ENCODE assay signal across 9 cellular contexts in the genomic region with DNA sequence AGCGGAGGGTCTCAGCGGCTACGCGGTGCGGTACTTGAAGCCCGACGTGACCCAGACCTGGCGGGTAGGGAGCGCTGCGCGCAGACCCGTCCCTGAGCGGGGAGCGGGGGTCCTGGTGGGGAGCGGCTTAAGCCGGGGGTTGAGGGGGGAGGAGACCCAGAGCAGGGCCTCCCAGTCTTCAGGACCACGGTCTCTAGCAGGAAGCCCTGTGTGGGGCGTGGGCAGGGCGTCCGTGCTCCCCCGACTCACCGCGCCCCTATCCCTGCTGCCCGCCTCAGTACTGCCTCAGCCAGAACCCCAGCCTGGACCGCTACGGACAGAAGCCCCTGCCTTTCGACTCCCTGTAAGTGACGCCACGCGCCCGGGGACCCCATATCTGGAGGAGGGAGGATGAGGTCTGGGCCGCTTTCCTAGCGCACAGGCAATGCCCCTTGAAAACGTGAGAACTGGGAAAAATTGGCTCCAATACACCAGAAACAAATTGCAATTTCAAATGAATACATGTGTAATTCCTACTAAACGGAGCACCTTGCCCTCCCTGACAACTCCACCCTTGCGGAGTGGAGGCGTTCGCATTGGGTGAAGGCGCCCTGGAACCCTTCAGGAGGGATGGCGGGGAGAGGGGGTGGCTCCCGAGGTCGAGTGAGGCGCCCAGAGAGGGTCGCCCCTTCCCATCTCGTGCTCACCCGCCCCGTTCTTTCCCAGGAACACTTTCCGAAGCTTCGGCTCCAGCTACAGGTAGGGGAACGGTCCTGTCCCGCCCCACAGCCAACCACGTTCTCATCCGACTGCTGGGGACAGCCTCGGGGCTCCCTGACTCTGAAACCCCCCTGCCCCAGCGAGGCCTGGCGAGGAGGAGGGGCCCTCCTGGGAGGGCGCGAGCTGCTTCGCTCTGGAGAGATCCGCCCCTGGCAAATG. TPM values are rescaled to one million over a fixed set of nuclear protein-coding genes. Genes with fewer than 3 reads are reported as not detected.
DNase-seq lines count a peak whose midpoint lies in the region; ATAC-seq, FAIRE-seq and TF ChIP-seq lines count a peak whose summit lies in the region.
"Had no signal": no experiment of that assay in that cellular context is flagged by ENCODE, and none has a peak within 500 bp of the region (broad histone marks: within the 10 kb centered on the region; RNA-seq: fewer than 3 reads in every experiment).

No MANE protein-coding gene starts in this region.

- DNase-seq in activated T-cell treated with anti-CD3 and anti-CD28 coated beads for 4 hours, result peak; percentile 11
- DNase-seq in activated T-cell treated with anti-CD3 and anti-CD28 coated beads, Interleukin-2, amount 50 U/mL, for 1 hour, result no peak
- no peak for DNase-seq in activated naive CD8-positive, alpha-beta T cell treated with anti-CD3 and anti-CD28 coated beads for 36 hours
- DNase-seq in keratinocyte (ENCODE audit: low read depth, low spot score), result no peak
- DNase-seq in stimulated activated naive CD8-positive, alpha-beta T cell treated with anti-CD3 and anti-CD28 coated beads, Interleukin-15, amount 100 ng/mL, for 72 hours, result no peak
- no peak for DNase-seq in DMS79 treated with DMSO at 0.1 percent for 48 hours (lab: John Stamatoyannopoulos, UW)
- DNase-seq in D721Med (ENCODE audit: insufficient read length, low spot score), result no peak
- no peak for DNase-seq in HFFc6

- H3K27ac Mint-ChIP-seq in activated naive CD8-positive, alpha-beta T cell treated with anti-CD3 and anti-CD28 coated beads for 36 hours, result peak overlapping the region; percentile 34
- peak overlapping the region; percentile 27 to 86 for H3K27ac Mint-ChIP-seq in stimulated activated naive CD8-positive, alpha-beta T cell treated with anti-CD3 and anti-CD28 coated beads, Interleukin-15, amount 100 ng/mL, for 72 hours
- H3K27ac Mint-ChIP-seq in HFFc6, result no peak overlapping the region

- H3K79me2 ChIP-seq in keratinocyte (ENCODE audit: control insufficient read depth, insufficient read depth, low read length), result no peaks in the 10 kb centered on the region

- H3K36me3 ChIP-seq in keratinocyte (ENCODE audit: control insufficient read depth in 2 of 2, extremely low read depth in 1 of 2, insufficient read depth in 2 of 2, low read length in 2 of 2), result no peaks in the 10 kb centered on the region

- H3K9me1 ChIP-seq in keratinocyte (ENCODE audit: control insufficient read depth, extremely low read depth, insufficient read depth, low read length), result no peaks in the 10 kb centered on the region

- H2AFZ ChIP-seq in keratinocyte (ENCODE audit: control insufficient read depth, low read length), result peak overlapping the region; percentile 80

- H3K27me3 Mint-ChIP-seq in activated naive CD8-positive, alpha-beta T cell treated with anti-CD3 and anti-CD28 coated beads for 36 hours, result no peaks in the 10 kb centered on the region
- no peaks in the 10 kb centered on the region for H3K27me3 Mint-ChIP-seq in stimulated activated naive CD8-positive, alpha-beta T cell treated with anti-CD3 and anti-CD28 coated beads, Interleukin-15, amount 100 ng/mL, for 72 hours
- H3K27me3 Mint-ChIP-seq in HFFc6 (ENCODE audit: insufficient read depth), result peaks cover 28% of the 10 kb centered on the region

- peaks cover 15% of the 10 kb centered on the region for H3K4me1 ChIP-seq in keratinocyte (ENCODE audit: control insufficient read depth, extremely low read depth, insufficient read depth, low read length)

- H3K27ac ChIP-seq in keratinocyte (ENCODE audit: control insufficient read depth, insufficient read depth, low read length), result no peak overlapping the region

- ATAC-seq in stimulated activated naive CD8-positive, alpha-beta T cell treated with anti-CD3 and anti-CD28 coated beads, Interleukin-15, amount 100 ng/mL, for 72 hours, result peak; percentile 71

- dilution Hi-C loops in keratinocyte (cut with MboI; ENCODE audit: extremely low pct_ligation_motif_present, low sequenced_read_pairs), result no loop called here

- H3K9ac ChIP-seq in keratinocyte (ENCODE audit: control insufficient read depth, extremely low read depth, insufficient read depth, low read length), result peak overlapping the region; percentile 28

- H3K4me2 ChIP-seq in keratinocyte (ENCODE audit: control insufficient read depth, extremely low read depth, insufficient read depth, low read depth, low read length), result peak overlapping the region; percentile 81

- H3K36me3 Mint-ChIP-seq in activated naive CD8-positive, alpha-beta T cell treated with anti-CD3 and anti-CD28 coated beads for 36 hours, result no peaks in the 10 kb centered on the region
- H3K36me3 Mint-ChIP-seq in HFFc6 (ENCODE audit: low read depth), result no peaks in the 10 kb centered on the region

- H3K4me3 Mint-ChIP-seq in activated naive CD8-positive, alpha-beta T cell treated with anti-CD3 and anti-CD28 coated beads for 36 hours, result peak overlapping the region; percentile 91
- peak overlapping the region; percentile 95 to 96 for H3K4me3 Mint-ChIP-seq in stimulated activated naive CD8-positive, alpha-beta T cell treated with anti-CD3 and anti-CD28 coated beads, Interleukin-15, amount 100 ng/mL, for 72 hours
- H3K4me3 Mint-ChIP-seq in HFFc6, result no peak overlapping the region

- no peaks in the 10 kb centered on the region for H4K20me1 ChIP-seq in keratinocyte (ENCODE audit: control insufficient read depth, extremely low read depth, insufficient read depth, low read length)

- H3K4me3 ChIP-seq in keratinocyte (ENCODE audit: control insufficient read depth in 2 of 3, extremely low read depth in 1 of 3, insufficient read depth in 2 of 3, low read depth in 1 of 3, low read length in 3 of 3), result peak overlapping the region; percentile 61 to 68 (median 62)

- TF ChIP-seq CTCF in keratinocyte (optimal IDR thresholded peaks at IDR 0.05 in 1 of 3, IDR thresholded peaks at IDR 0.05 in 1 of 3, conservative IDR thresholded peaks at IDR 0.05 in 1 of 3; ENCODE audit: extremely low read depth in 1 of 3, insufficient read depth in 2 of 3, low read length in 3 of 3) (no peak), D721Med (IDR thresholded peaks at IDR 0.05; ENCODE audit: insufficient read depth, missing control alignments) (no peak), HFFc6 (IDR thresholded peaks at IDR 0.05) (no peak)

- FAIRE-seq in keratinocyte (lab: Jason Lieb, UNC) (peak; percentile 17), D721Med (lab: Jason Lieb, UNC) (no peak)

- H3K9me3 ChIP-seq in keratinocyte (ENCODE audit: control insufficient read depth, low read depth, low read length), result no peaks in the 10 kb centered on the region

- H3K27me3 ChIP-seq in keratinocyte (ENCODE audit: control insufficient read depth, extremely low read depth, insufficient read depth, low read length), result peaks cover 6% of the 10 kb centered on the region

- peaks cover 6% of the 10 kb centered on the region for H3K4me1 Mint-ChIP-seq in activated naive CD8-positive, alpha-beta T cell treated with anti-CD3 and anti-CD28 coated beads for 36 hours
- H3K4me1 Mint-ChIP-seq in stimulated activated naive CD8-positive, alpha-beta T cell treated with anti-CD3 and anti-CD28 coated beads, Interleukin-15, amount 100 ng/mL, for 72 hours, result peaks cover 21% of the 10 kb centered on the region
- no peaks in the 10 kb centered on the region for H3K4me1 Mint-ChIP-seq in HFFc6 (ENCODE audit: low read depth)

- H3K9me3 Mint-ChIP-seq in activated naive CD8-positive, alpha-beta T cell treated with anti-CD3 and anti-CD28 coated beads for 36 hours, result no peaks in the 10 kb centered on the region
- no peaks in the 10 kb centered on the region for H3K9me3 Mint-ChIP-seq in stimulated activated naive CD8-positive, alpha-beta T cell treated with anti-CD3 and anti-CD28 coated beads, Interleukin-15, amount 100 ng/mL, for 72 hours
- H3K9me3 Mint-ChIP-seq in HFFc6, result no peaks in the 10 kb centered on the region

RNA-seq across cellular contexts. Expression of a gene that starts 14.5 kb away (rescaled TPM):
- total RNA-seq in activated naive CD8-positive, alpha-beta T cell treated with anti-CD3 and anti-CD28 coated beads for 36 hours, result not detected
- 0.07 to 0.22 TPM (median 0.08 TPM) in 3 replicates for polyA plus RNA-seq in keratinocyte
- 0.40 TPM for polyA plus RNA-seq in keratinocyte (2011; ENCODE audit: low read depth)
- polyA plus RNA-seq in keratinocyte (2011; cell fraction: cytosol; rRNA removed), result 0.06 and 0.12 TPM in 2 replicates
- 0.27 and 0.28 TPM in 2 replicates for polyA plus RNA-seq in keratinocyte (2011; cell fraction: nucleus; rRNA removed)
- 0.28 and 0.32 TPM in 2 replicates for polyA plus RNA-seq in keratinocyte (2012; ENCODE audit: low replicate concordance)
- polyA minus RNA-seq in keratinocyte, result 0.20 to 0.35 TPM in 2 of 3 replicates, not detected in the other
- polyA minus RNA-seq in keratinocyte (2011; cell fraction: cytosol; rRNA and poly(A)+ RNA removed), result not detected
- polyA minus RNA-seq in keratinocyte (2011; cell fraction: nucleus; rRNA and poly(A)+ RNA removed), result 0.16 and 1.8 TPM in 2 replicates
- total RNA-seq in HFFc6 (2021; fragmentation: NEBNext Ultra II Directional; extraction: Animal tissue kit (Norgen Biotek cat#: 25700)), result under 1 TPM in 1 of 6 experiments, not detected in 5; 0.02 TPM
- total RNA-seq: T-helper 2 cell treated with Interferon-gamma antibody and Interleukin-4, amounts not matched to agents 100 ng/mL and 5 ng/mL, for 36 hours had no signal

RNA-seq across cellular contexts. Expression of a gene that starts 15.0 kb away (rescaled TPM):
- total RNA-seq in activated naive CD8-positive, alpha-beta T cell treated with anti-CD3 and anti-CD28 coated beads for 36 hours, result 1 to 10 TPM; 6.8 to 7.2 TPM
- polyA plus RNA-seq in keratinocyte, result 3.3 to 6.9 TPM (median 4.5 TPM) in 3 replicates
- 0.55 TPM for polyA plus RNA-seq in keratinocyte (2011; ENCODE audit: low read depth)
- 4.9 and 7.7 TPM in 2 replicates for polyA plus RNA-seq in keratinocyte (2011; cell fraction: cytosol; rRNA removed)
- 9.8 and 13.4 TPM in 2 replicates for polyA plus RNA-seq in keratinocyte (2011; cell fraction: nucleus; rRNA removed)
- 3.4 and 4.7 TPM in 2 replicates for polyA plus RNA-seq in keratinocyte (2012; ENCODE audit: low replicate concordance)
- polyA minus RNA-seq in keratinocyte, result 3.5 to 10.7 TPM (median 8.2 TPM) in 3 replicates
- 10.2 TPM for polyA minus RNA-seq in keratinocyte (2011; cell fraction: cytosol; rRNA and poly(A)+ RNA removed)
- 7.5 and 8.6 TPM in 2 replicates for polyA minus RNA-seq in keratinocyte (2011; cell fraction: nucleus; rRNA and poly(A)+ RNA removed)
- total RNA-seq in HFFc6 (2021; fragmentation: NEBNext Ultra II Directional; extraction: Animal tissue kit (Norgen Biotek cat#: 25700)), result 10 to 100 TPM in 2 of 6 experiments, 1 to 10 TPM in 4; 8.3 to 12.0 (median 9.4) TPM

RNA-seq across cellular contexts. Expression of a gene that starts 15.7 kb away (rescaled TPM):
- 10 to 100 TPM; 52.6 to 54.2 TPM for total RNA-seq in activated naive CD8-positive, alpha-beta T cell treated with anti-CD3 and anti-CD28 coated beads for 36 hours
- 63.5 to 88.7 TPM (median 75.9 TPM) in 3 replicates for polyA plus RNA-seq in keratinocyte
- polyA plus RNA-seq in keratinocyte (2011; ENCODE audit: low read depth), result 6.9 TPM
- polyA plus RNA-seq in keratinocyte (2011; cell fraction: cytosol; rRNA removed), result 73.2 and 93.1 TPM in 2 replicates
- 79.9 and 94.3 TPM in 2 replicates for polyA plus RNA-seq in keratinocyte (2011; cell fraction: nucleus; rRNA removed)
- 24.5 and 91.8 TPM in 2 replicates for polyA plus RNA-seq in keratinocyte (2012; ENCODE audit: low replicate concordance)
- polyA minus RNA-seq in keratinocyte, result 91.3 to 211 TPM (median 91.5 TPM) in 3 replicates
- 151 TPM for polyA minus RNA-seq in keratinocyte (2011; cell fraction: cytosol; rRNA and poly(A)+ RNA removed)
- 32.8 and 36.8 TPM in 2 replicates for polyA minus RNA-seq in keratinocyte (2011; cell fraction: nucleus; rRNA and poly(A)+ RNA removed)
- total RNA-seq in HFFc6 (2021; fragmentation: NEBNext Ultra II Directional; extraction: Animal tissue kit (Norgen Biotek cat#: 25700)), result 10 to 100 TPM; 62.9 to 88.3 (median 76.3) TPM

RNA-seq across cellular contexts. Expression of a gene that starts 40.1 kb away (rescaled TPM):
- under 1 TPM; 0.12 to 0.25 TPM for total RNA-seq in activated naive CD8-positive, alpha-beta T cell treated with anti-CD3 and anti-CD28 coated beads for 36 hours
- polyA plus RNA-seq in keratinocyte, result 3.7 to 7.2 TPM (median 5.6 TPM) in 3 replicates
- 1.4 TPM for polyA plus RNA-seq in keratinocyte (2011; ENCODE audit: low read depth)
- polyA plus RNA-seq in keratinocyte (2011; cell fraction: cytosol; rRNA removed), result 2.8 and 5.2 TPM in 2 replicates
- 15.0 and 19.3 TPM in 2 replicates for polyA plus RNA-seq in keratinocyte (2011; cell fraction: nucleus; rRNA removed)
- polyA plus RNA-seq in keratinocyte (2012; ENCODE audit: low replicate concordance), result 7.5 and 9.9 TPM in 2 replicates
- 5.7 to 15.0 TPM (median 6.5 TPM) in 3 replicates for polyA minus RNA-seq in keratinocyte
- 15.9 TPM for polyA minus RNA-seq in keratinocyte (2011; cell fraction: cytosol; rRNA and poly(A)+ RNA removed)
- polyA minus RNA-seq in keratinocyte (2011; cell fraction: nucleus; rRNA and poly(A)+ RNA removed), result 26.8 and 29.5 TPM in 2 replicates
- total RNA-seq in HFFc6 (2021; fragmentation: NEBNext Ultra II Directional; extraction: Animal tissue kit (Norgen Biotek cat#: 25700)), result 1 to 10 TPM in 4 of 6 experiments, under 1 TPM in 2; 0.82 to 4.1 (median 1.1) TPM
